Comparison of ENCODE assay signal across 13 cellular contexts in the genomic region with DNA sequence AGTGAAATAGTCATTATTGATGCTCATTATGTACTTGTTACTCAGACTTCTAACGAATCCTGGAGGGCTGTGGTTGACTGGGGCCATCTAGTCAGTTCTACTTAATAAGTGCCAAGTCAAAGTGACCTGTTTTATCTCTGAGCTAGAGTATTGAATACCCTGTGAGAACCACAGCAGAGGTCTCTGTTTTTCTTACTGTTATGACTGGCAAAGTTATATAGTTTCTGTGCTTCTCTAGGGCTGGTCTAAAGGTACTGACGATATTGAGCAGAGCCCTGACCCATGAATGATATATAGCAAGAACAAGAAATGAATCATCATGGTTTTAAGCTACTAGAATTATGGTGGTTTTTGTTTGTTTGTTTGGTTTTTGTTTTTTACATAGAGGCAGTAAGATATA.
DNase-seq lines count a peak whose midpoint lies in the region; ATAC-seq and TF ChIP-seq lines count a peak whose summit lies in the region.
"Had no signal": no experiment of that assay in that cellular context is flagged by ENCODE, and none has a peak within 500 bp of the region (broad histone marks: within the 10 kb centered on the region; RNA-seq: fewer than 3 reads in every experiment).

No MANE protein-coding gene starts in this region.

- no peaks in the 10 kb centered on the region for H3K4me1 ChIP-seq in upper lobe of left lung
- no peaks in the 10 kb centered on the region for H3K4me1 ChIP-seq in gastrocnemius medialis
- H3K4me1 ChIP-seq: gastroesophageal sphincter, SJSA1, suprapubic skin had no signal

- in situ Hi-C loops in gastrocnemius medialis (cut with MboI; ENCODE audit: low sequenced_read_pairs in 4 of 4) = no loop called here

- H3K27me3 ChIP-seq in upper lobe of left lung (no peaks in the 10 kb centered on the region), gastrocnemius medialis (no peaks in the 10 kb centered on the region)
- H3K27me3 ChIP-seq: cardiac muscle cell, gastroesophageal sphincter, SJSA1, suprapubic skin had no signal

- TF ChIP-seq CTCF in upper lobe of left lung (IDR thresholded peaks at IDR 0.05) (no peak), gastrocnemius medialis (IDR thresholded peaks at IDR 0.05 in 4 of 5, conservative IDR thresholded peaks at IDR 0.05 in 1 of 5) (no peak)

- intact Hi-C loops in left ventricle myocardium superior (cut with micrococcal nuclease) (no loop called here), gastrocnemius medialis (cut with DNase I; ENCODE audit: low total_unique reads) (no loop called here)

- no peak for TF ChIP-seq EP300 in upper lobe of left lung (IDR thresholded peaks at IDR 0.05)

- no peak for TF ChIP-seq POLR2A in upper lobe of left lung (IDR thresholded peaks at IDR 0.05)
- TF ChIP-seq POLR2A in gastrocnemius medialis (IDR thresholded peaks at IDR 0.05) = no peak

- H3K27ac ChIP-seq in upper lobe of left lung (no peak overlapping the region), gastrocnemius medialis (no peak overlapping the region)
- H3K27ac ChIP-seq: cardiac muscle cell, gastroesophageal sphincter, SJSA1, suprapubic skin had no signal

- H3K4me3 ChIP-seq in upper lobe of left lung (no peak overlapping the region), gastrocnemius medialis (no peak overlapping the region)
- H3K4me3 ChIP-seq: cardiac muscle cell, gastroesophageal sphincter, SJSA1, smooth muscle cell, suprapubic skin had no signal

- WGBS in upper lobe of left lung, 2 donors = 81 to 82% methylated on average over 2 of the region's 2 CpGs

- H3K36me3 ChIP-seq in upper lobe of left lung (no peaks in the 10 kb centered on the region), gastrocnemius medialis (no peaks in the 10 kb centered on the region)
- H3K36me3 ChIP-seq: cardiac muscle cell, gastroesophageal sphincter, SJSA1, suprapubic skin had no signal

- no peak for DNase-seq in SKM-1 treated with dmso at 0.1 percent for 144 hours (lab: John Stamatoyannopoulos, UW; ENCODE audit: unreplicated experiment)
- no peak for DNase-seq in upper lobe of left lung
- no peak for DNase-seq in left ventricle myocardium superior
- no peak for DNase-seq in gastrocnemius medialis

- H3K9me3 ChIP-seq in upper lobe of left lung (no peaks in the 10 kb centered on the region), gastrocnemius medialis (no peaks in the 10 kb centered on the region)
- H3K9me3 ChIP-seq: gastroesophageal sphincter, suprapubic skin had no signal

- ATAC-seq in GM18867 (IDR thresholded peaks at IDR 0.05; ENCODE audit: unreplicated experiment) = peak; percentile 92
- ATAC-seq in GM21447 (IDR thresholded peaks at IDR 0.05; ENCODE audit: unreplicated experiment) = peak; percentile 74
- ATAC-seq in HG02981 (IDR thresholded peaks at IDR 0.05; ENCODE audit: unreplicated experiment) = peak; percentile 84
- ATAC-seq in HG03575 (IDR thresholded peaks at IDR 0.05; ENCODE audit: extremely low read depth, insufficient number of reproducible peaks, low FRiP score, unreplicated experiment) = peak; percentile 81
- no peak for ATAC-seq in upper lobe of left lung (ENCODE audit: low FRiP score in 2 of 2)
- no peak for ATAC-seq in left ventricle myocardium superior
- ATAC-seq in gastrocnemius medialis = no peak
- ATAC-seq: gastroesophageal sphincter had no signal

Comparison
In these comparisons a context has a peak if more than half of its experiments do, and no peak if none do; other contexts are left out.
1. ATAC-seq: peak in GM18867 (single experiment), GM21447 (single experiment), HG02981 (single experiment) and HG03575 (single experiment); none in upper lobe of left lung (0 of 2), left ventricle myocardium superior (single experiment) and gastrocnemius medialis (0 of 2).